17 cellular contexts compared by ENCODE assay signal in genomic region chr5:417301-417700, GRCh38.
"Had no signal": no experiment of that assay in that cellular context is flagged by ENCODE, and none has a peak within 500 bp of the region (broad histone marks: within the 10 kb centered on the region; RNA-seq: fewer than 3 reads in every experiment).

No MANE protein-coding gene starts in this region.

- ATAC-seq: activated CD8-positive, alpha-beta memory T cell treated with anti-CD3 and anti-CD28 coated beads, Interleukin-2, amount 10 ng/mL, durations not matched to agents 7 days and 5 days; activated naive CD8-positive, alpha-beta T cell treated with anti-CD3 and anti-CD28 coated beads, Interleukin-2, amount 50 U/mL, for 24 hours; activated T-helper 17 cell treated with anti-CD3 and anti-CD28 coated beads, Interleukin-2, amount 50 U/mL, for 72 hours; gastrocnemius medialis; left ventricle myocardium superior; naive thymus-derived CD4-positive, alpha-beta T cell; stimulated activated naive CD8-positive, alpha-beta T cell treated with anti-CD3 and anti-CD28 coated beads, Interleukin-15, Interleukin-2, amounts not matched to agents 100 U/mL and 50 U/mL, for 24 hours had no signal

- H3K9me3 ChIP-seq: gastrocnemius medialis, tibial nerve, uterus had no signal

- H3K36me3 ChIP-seq: gastrocnemius medialis, tibial nerve, uterus, WERI-Rb-1 had no signal

- H3K27ac ChIP-seq: coronary artery, gastrocnemius medialis, tibial nerve, uterus, WERI-Rb-1 had no signal

- H3K4me1 ChIP-seq: gastrocnemius medialis had no signal

- H3K4me3 ChIP-seq: coronary artery, gastrocnemius medialis, tibial nerve, uterus had no signal

- DNase-seq: activated CD4-positive, alpha-beta T cell treated with anti-CD3 and anti-CD28 coated beads, Interleukin-2, amount 50 U/mL, for 48 hours; activated CD8-positive, alpha-beta memory T cell treated with anti-CD3 and anti-CD28 coated beads, Interleukin-2, amount 10 ng/mL, durations not matched to agents 7 days and 5 days; activated naive CD4-positive, alpha-beta T cell treated with anti-CD3 and anti-CD28 coated beads for 36 hours; activated naive CD8-positive, alpha-beta T cell treated with anti-CD3 and anti-CD28 coated beads, Interleukin-2, amount 50 U/mL, for 24 hours; gastrocnemius medialis; left ventricle myocardium superior; naive thymus-derived CD4-positive, alpha-beta T cell; stimulated activated CD4-positive, alpha-beta T cell treated with anti-CD3 and anti-CD28 coated beads, Interleukin-12 subunit alpha, Interleukin-12 subunit beta, amount 100 ng/mL, for 4 hours; stimulated activated CD4-positive, alpha-beta T cell treated with anti-CD3 and anti-CD28 coated beads, Interleukin-1b, Interleukin-23, amount 100 ng/mL, for 48 hours; stimulated activated CD8-positive, alpha-beta memory T cell treated with anti-CD3 and anti-CD28 coated beads, Interleukin-4, amount 100 ng/mL, for 48 hours; stimulated activated naive CD8-positive, alpha-beta T cell treated with anti-CD3 and anti-CD28 coated beads, Interleukin-15, Interleukin-2, amounts not matched to agents 100 U/mL and 50 U/mL, for 24 hours; T-helper 2 cell; uterus; WERI-Rb-1 had no signal

- H3K27me3 ChIP-seq: gastrocnemius medialis, tibial nerve, uterus had no signal
